Comparison of ENCODE assay signal across 11 cellular contexts in the genomic region with DNA sequence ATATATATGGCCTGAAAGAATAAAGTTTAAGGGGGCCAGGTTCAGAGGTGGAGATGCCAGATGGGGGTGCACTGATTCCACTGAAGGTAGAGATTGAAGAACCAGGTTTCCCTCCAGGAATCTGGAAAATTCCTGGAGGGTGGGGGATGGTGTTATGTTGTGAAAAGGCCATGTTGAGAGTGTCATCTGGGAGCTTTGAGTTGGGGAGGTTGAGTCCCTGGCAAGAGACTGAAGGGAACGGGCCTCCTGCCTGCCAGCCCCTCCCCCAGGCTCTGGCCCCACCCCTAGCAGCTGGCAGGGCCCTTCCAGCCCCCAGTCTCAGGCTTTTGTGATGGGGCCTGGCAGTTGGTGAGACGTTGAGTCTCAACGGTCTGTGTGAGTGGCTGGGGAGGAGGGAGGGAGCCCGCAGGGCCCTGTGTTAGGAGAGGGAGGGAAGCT. TPM values are rescaled to one million over a fixed set of nuclear protein-coding genes. Genes with fewer than 3 reads are reported as not detected.
A peak's percentile ranks its signal among the peaks of the same experiment; 100 is the strongest.
DNase-seq lines count a peak whose midpoint lies in the region; ATAC-seq and TF ChIP-seq lines count a peak whose summit lies in the region.
"Had no signal": no experiment of that assay in that cellular context is flagged by ENCODE, and none has a peak within 500 bp of the region (broad histone marks: within the 10 kb centered on the region; RNA-seq: fewer than 3 reads in every experiment).

No MANE protein-coding gene starts in this region.

- peak; percentile 65 for TF ChIP-seq RAD21 in SK-N-SH (IDR thresholded peaks at IDR 0.05; ENCODE audit: low read length)

- TF ChIP-seq CTCF in SK-N-SH (IDR thresholded peaks at IDR 0.05) = peak; percentile 40
- peak; percentile 60 for TF ChIP-seq CTCF in OCI-LY7 (conservative IDR thresholded peaks at IDR 0.05; ENCODE audit: low read length)
- TF ChIP-seq CTCF in foreskin fibroblast (IDR thresholded peaks at IDR 0.05; ENCODE audit: low read depth, low read length) = peak; percentile 18
- peak; percentile 17 for TF ChIP-seq CTCF in type B pancreatic cell (conservative IDR thresholded peaks at IDR 0.05)

- H3K36me3 Mint-ChIP-seq in type B pancreatic cell = no peaks in the 10 kb centered on the region
- no peaks in the 10 kb centered on the region for H3K36me3 Mint-ChIP-seq in CD4-positive, alpha-beta memory T cell

- H3K27ac Mint-ChIP-seq in type B pancreatic cell = peak overlapping the region; percentile 99
- H3K27ac Mint-ChIP-seq in CD4-positive, alpha-beta memory T cell = no peak overlapping the region

- DNase-seq in SK-N-SH (peak; percentile 49), OCI-LY7 (ENCODE audit: low spot score) (no peak), foreskin fibroblast (no peak), type B pancreatic cell (ENCODE audit: extremely low spot score, unreplicated experiment) (no peak), midbrain (lab: John Stamatoyannopoulos, UW) (no peak)
- DNase-seq in CD4-positive, alpha-beta memory T cell = no peak
- DNase-seq: left ventricle myocardium superior had no signal

- H3K9me3 ChIP-seq in SK-N-SH (no peaks in the 10 kb centered on the region), OCI-LY7 (ENCODE audit: low read length) (no peaks in the 10 kb centered on the region)
- H3K9me3 ChIP-seq in CD4-positive, alpha-beta memory T cell (ENCODE audit: control insufficient read depth in 1 of 2, low read length in 2 of 2) = no peaks in the 10 kb centered on the region
- H3K9me3 ChIP-seq: sigmoid colon had no signal

- H3K79me2 ChIP-seq in SK-N-SH (ENCODE audit: insufficient read depth) (no peaks in the 10 kb centered on the region), OCI-LY7 (ENCODE audit: insufficient read depth, low read depth, low read length) (no peaks in the 10 kb centered on the region)

- no peak overlapping the region for H3K4me3 ChIP-seq in SK-N-SH (ENCODE audit: low read depth in 2 of 2, low read length in 1 of 2)
- no peak overlapping the region for H3K4me3 ChIP-seq in OCI-LY7 (ENCODE audit: low read depth, low read length, poor library complexity, severe bottlenecking)
- H3K4me3 ChIP-seq in foreskin fibroblast (ENCODE audit: low read depth in 1 of 2, low read length in 2 of 2) = no peak overlapping the region
- no peak overlapping the region for H3K4me3 ChIP-seq in CD4-positive, alpha-beta memory T cell (ENCODE audit: low read length in 2 of 2)
- H3K4me3 ChIP-seq: sigmoid colon had no signal

- H3K9me3 Mint-ChIP-seq in type B pancreatic cell = no peaks in the 10 kb centered on the region
- peaks cover 0 to 3% (median 0%) of the 10 kb centered on the region in 8 donors for H3K9me3 Mint-ChIP-seq in CD4-positive, alpha-beta memory T cell
- H3K9me3 Mint-ChIP-seq: central memory CD8-positive, alpha-beta T cell had no signal

- H3K4me1 Mint-ChIP-seq in type B pancreatic cell (ENCODE audit: unreplicated experiment) = peaks cover 30% of the 10 kb centered on the region
- peaks cover 15 to 32% (median 16%) of the 10 kb centered on the region in 4 donors for H3K4me1 Mint-ChIP-seq in CD4-positive, alpha-beta memory T cell

- WGBS in SK-N-SH (ENCODE audit: low lambda C conversion rate) = 58% methylated on average over 3 of the region's 4 CpGs

- H3K27ac ChIP-seq in SK-N-SH (ENCODE audit: low read depth in 2 of 2, low read length in 1 of 2) = peak overlapping the region in 1 of 2 experiments; percentile 7; a peak in 1 of 4 replicates
- no peak overlapping the region for H3K27ac ChIP-seq in OCI-LY7 (ENCODE audit: low read depth, low read length, poor library complexity, severe bottlenecking)
- H3K27ac ChIP-seq in CD4-positive, alpha-beta memory T cell (ENCODE audit: low read depth, low read length) = no peak overlapping the region
- H3K27ac ChIP-seq: sigmoid colon had no signal

- H3K36me3 ChIP-seq in SK-N-SH (replicated peaks in 1 of 2; ENCODE audit: control insufficient read depth in 1 of 2, insufficient read depth in 2 of 2, low read length in 1 of 2) (no peaks in the 10 kb centered on the region), OCI-LY7 (ENCODE audit: insufficient read depth, low read length) (no peaks in the 10 kb centered on the region)
- H3K36me3 ChIP-seq in CD4-positive, alpha-beta memory T cell (ENCODE audit: insufficient read depth, low read length) = no peaks in the 10 kb centered on the region
- H3K36me3 ChIP-seq: sigmoid colon had no signal

- peaks cover 10 to 56% of the 10 kb centered on the region in 2 experiments; a peak in 3 of 4 replicates for H3K4me1 ChIP-seq in SK-N-SH (ENCODE audit: control insufficient read depth in 1 of 2, insufficient read depth in 2 of 2, low read depth in 1 of 2, low read length in 1 of 2)
- H3K4me1 ChIP-seq in OCI-LY7 (ENCODE audit: insufficient read depth, low read length, poor library complexity, severe bottlenecking) = peaks cover 11% of the 10 kb centered on the region
- peaks cover 14% of the 10 kb centered on the region for H3K4me1 ChIP-seq in CD4-positive, alpha-beta memory T cell (ENCODE audit: insufficient read depth, low read length)

- H3F3A ChIP-seq in SK-N-SH (replicated peaks; ENCODE audit: insufficient read depth) = no peaks in the 10 kb centered on the region

- no peak overlapping the region for H2AFZ ChIP-seq in SK-N-SH (ENCODE audit: low read depth)
- no peak overlapping the region for H2AFZ ChIP-seq in OCI-LY7 (ENCODE audit: low read length)

- H4K20me1 ChIP-seq in SK-N-SH (ENCODE audit: insufficient read depth) = no peaks in the 10 kb centered on the region
- H4K20me1 ChIP-seq in OCI-LY7 (ENCODE audit: insufficient read depth, low read length) = no peaks in the 10 kb centered on the region

- H3K9me2 ChIP-seq in SK-N-SH (no peaks in the 10 kb centered on the region), OCI-LY7 (ENCODE audit: insufficient read depth, low read length) (no peaks in the 10 kb centered on the region)

- peaks cover 6% of the 10 kb centered on the region for H3K27me3 ChIP-seq in SK-N-SH (ENCODE audit: insufficient read depth)
- peaks cover 19% of the 10 kb centered on the region for H3K27me3 ChIP-seq in CD4-positive, alpha-beta memory T cell (ENCODE audit: insufficient read depth, low read length)

- CTCF ChIA-PET in SK-N-SH (lab: Yijun Ruan, JAX) (interaction anchor here (0.6 to 3.7 kb wide), 29 partner anchors 13 to 1467 kb away, joined by 3 to 26 read pairs (median 4); no protein-coding TSS in a partner anchor), OCI-LY7 (lab: Charles Lee; ENCODE audit: unreplicated experiment) (no interaction called here)
- CTCF ChIA-PET in CD4-positive, alpha-beta memory T cell (lab: Charles Lee; ENCODE audit: partially characterized antibody) = no interaction called here

- TF ChIP-seq EP300 in SK-N-SH (IDR thresholded peaks at IDR 0.05; ENCODE audit: borderline replicate concordance in 1 of 2, low read depth in 1 of 2, low read length in 1 of 2) = no peak

- no peak overlapping the region for H3K4me2 ChIP-seq in SK-N-SH
- no peak overlapping the region for H3K4me2 ChIP-seq in OCI-LY7 (ENCODE audit: low read length)

- no TSS peak for BruUV-seq in OCI-LY7 (replicated peaks; lab: Mats Ljungman, UMichigan)

- peaks cover 24% of the 10 kb centered on the region for H3K27me3 Mint-ChIP-seq in type B pancreatic cell
- H3K27me3 Mint-ChIP-seq in CD4-positive, alpha-beta memory T cell = peaks cover 39 to 42% of the 10 kb centered on the region in 2 donors

- ATAC-seq in SK-N-SH treated with all-trans-retinoic acid at 6 μM for 48 hours = no peak
- ATAC-seq in GM18520 (IDR thresholded peaks at IDR 0.05; ENCODE audit: unreplicated experiment) = no peak
- ATAC-seq: left ventricle myocardium superior had no signal

- POLR2A ChIA-PET in SK-N-SH (lab: Yijun Ruan, JAX) = no interaction called here
- POLR2A ChIA-PET in OCI-LY7 (lab: Charles Lee) = no interaction called here
- POLR2A ChIA-PET in CD4-positive, alpha-beta memory T cell (lab: Charles Lee; ENCODE audit: partially characterized antibody) = interaction anchor here (0.8 kb wide), 1 partner anchor 10 kb away, joined by 3 read pairs; a partner anchor contains a TSS

- H3K9ac ChIP-seq in SK-N-SH = no peak overlapping the region

- H3K4me3 Mint-ChIP-seq in type B pancreatic cell = peak overlapping the region; percentile 91
- H3K4me3 Mint-ChIP-seq in CD4-positive, alpha-beta memory T cell = no peak overlapping the region
- H3K4me3 Mint-ChIP-seq: central memory CD8-positive, alpha-beta T cell had no signal

- intact Hi-C loops in OCI-LY7 (cut with micrococcal nuclease; ENCODE audit: unreplicated experiment) = no loop called here
- intact Hi-C loops in CD4-positive, alpha-beta memory T cell (cut with micrococcal nuclease) = no loop called here

TF ChIP-seq in SK-N-SH, 30 proteins besides CTCF, POLR2A, EP300 and RAD21:
- peak; percentile 25; the same call in 1 of the 2 replicates for TF ChIP-seq SMC3 (IDR thresholded peaks at IDR 0.05; ENCODE audit: low read depth, low read length)
- no peak for TF ChIP-seq FOSL2 (IDR thresholded peaks at IDR 0.05; ENCODE audit: borderline replicate concordance, low read depth)

TF ChIP-seq in SK-N-SH treated with all-trans-retinoic acid at 6 μM for 48 hours, 23 proteins besides CTCF, POLR2A, EP300 and RAD21 (continues in another document):
- no peak for TF ChIP-seq ZFP30 (CRISPR knock-in tag; IDR thresholded peaks at IDR 0.05)

RNA-seq across cellular contexts. Expression of a gene that starts 4.1 kb away (rescaled TPM):
- 2.9 and 3.5 TPM in 2 replicates for polyA plus RNA-seq in SK-N-SH (2012; rRNA removed)
- 1.5 and 2.9 TPM in 2 replicates for polyA plus RNA-seq in SK-N-SH (2012; cell fraction: cytosol; rRNA removed)
- 6.8 and 12.6 TPM in 2 replicates for polyA plus RNA-seq in SK-N-SH (2012; cell fraction: nucleus; rRNA removed)
- total RNA-seq in OCI-LY7 (2014; rRNA removed; shearing (Covaris generic)) = 2.5 and 7.3 TPM in 2 replicates
- 3.3 and 4.6 TPM in 2 replicates for total RNA-seq in OCI-LY7 (2022)
- total RNA-seq in type B pancreatic cell (ENCODE audit: low replicate concordance) = 66.6 and 129 TPM in 2 replicates
- total RNA-seq in CD4-positive, alpha-beta memory T cell = under 1 TPM in 1 of 2 experiments, not detected in 1; 0.38 TPM
- polyA plus RNA-seq in CD4-positive, alpha-beta memory T cell = not detected

RNA-seq across cellular contexts. Expression of a gene that starts 9.7 kb away (rescaled TPM):
- polyA plus RNA-seq in SK-N-SH (2012; rRNA removed) = 38.3 and 38.7 TPM in 2 replicates
- 28.6 and 32.9 TPM in 2 replicates for polyA plus RNA-seq in SK-N-SH (2012; cell fraction: cytosol; rRNA removed)
- polyA plus RNA-seq in SK-N-SH (2012; cell fraction: nucleus; rRNA removed) = 48.3 and 55.4 TPM in 2 replicates
- total RNA-seq in OCI-LY7 (2014; rRNA removed; shearing (Covaris generic)) = 27.2 and 33.5 TPM in 2 replicates
- 30.0 and 33.3 TPM in 2 replicates for total RNA-seq in OCI-LY7 (2022)
- total RNA-seq in type B pancreatic cell (ENCODE audit: low replicate concordance) = 28.7 and 30.5 TPM in 2 replicates
- 10 to 100 TPM; 15.8 to 17.1 TPM for total RNA-seq in CD4-positive, alpha-beta memory T cell
- 10 to 100 TPM; 12.0 to 12.6 TPM for polyA plus RNA-seq in CD4-positive, alpha-beta memory T cell

RNA-seq across cellular contexts. Expression of a gene that starts 58.7 kb away (rescaled TPM):
- 55.3 and 62.6 TPM in 2 replicates for polyA plus RNA-seq in SK-N-SH (2012; rRNA removed)
- 68.6 and 73.7 TPM in 2 replicates for polyA plus RNA-seq in SK-N-SH (2012; cell fraction: cytosol; rRNA removed)
- polyA plus RNA-seq in SK-N-SH (2012; cell fraction: nucleus; rRNA removed) = 125 and 196 TPM in 2 replicates
- 52.8 and 68.6 TPM in 2 replicates for total RNA-seq in OCI-LY7 (2014; rRNA removed; shearing (Covaris generic))
- 122 and 130 TPM in 2 replicates for total RNA-seq in OCI-LY7 (2022)
- total RNA-seq in type B pancreatic cell (ENCODE audit: low replicate concordance) = 68.9 and 85.3 TPM in 2 replicates
- 10 to 100 TPM; 83.3 to 86.8 TPM for total RNA-seq in CD4-positive, alpha-beta memory T cell
- polyA plus RNA-seq in CD4-positive, alpha-beta memory T cell = 100 to 1,000 TPM in 1 of 2 donors, 10 to 100 TPM in 1; 60.2 to 104 TPM
